In the genomic region with DNA sequence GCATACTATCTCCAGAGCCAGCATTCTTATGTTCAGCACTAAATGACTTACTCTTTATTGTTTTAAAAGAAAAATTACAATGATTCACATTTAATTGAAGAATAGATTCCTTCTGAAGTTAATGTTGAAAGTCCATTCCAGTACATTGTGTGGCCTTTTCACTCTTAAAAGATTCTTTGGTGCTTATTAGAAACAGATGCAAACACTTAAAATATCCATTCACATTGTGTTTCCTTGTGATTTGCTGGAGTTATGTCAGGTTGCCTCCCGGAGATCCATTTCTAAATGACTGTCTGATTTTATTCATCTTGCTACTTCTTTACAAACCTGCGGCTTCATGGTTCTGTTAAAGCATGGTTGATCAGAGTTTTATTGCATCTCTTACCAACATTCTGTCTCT, we compare ENCODE assay signal across 2 cellular contexts.
TF ChIP-seq lines count a peak whose summit lies in the region.

No MANE protein-coding gene starts in this region.

TF ChIP-seq in GM23338, 12 proteins besides CTCF, POLR2A, EP300 and RAD21 (continues in another document):
- TF ChIP-seq STAT1 (IDR thresholded peaks at IDR 0.05; ENCODE audit: unreplicated experiment) = no peak
- TF ChIP-seq, protein P1, sequence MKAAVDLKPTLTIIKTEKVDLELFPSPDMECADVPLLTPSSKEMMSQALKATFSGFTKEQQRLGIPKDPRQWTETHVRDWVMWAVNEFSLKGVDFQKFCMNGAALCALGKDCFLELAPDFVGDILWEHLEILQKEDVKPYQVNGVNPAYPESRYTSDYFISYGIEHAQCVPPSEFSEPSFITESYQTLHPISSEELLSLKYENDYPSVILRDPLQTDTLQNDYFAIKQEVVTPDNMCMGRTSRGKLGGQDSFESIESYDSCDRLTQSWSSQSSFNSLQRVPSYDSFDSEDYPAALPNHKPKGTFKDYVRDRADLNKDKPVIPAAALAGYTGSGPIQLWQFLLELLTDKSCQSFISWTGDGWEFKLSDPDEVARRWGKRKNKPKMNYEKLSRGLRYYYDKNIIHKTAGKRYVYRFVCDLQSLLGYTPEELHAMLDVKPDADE (IDR thresholded peaks at IDR 0.05) = no peak
- no peak for TF ChIP-seq ZNF331 (CRISPR knock-in tag; IDR thresholded peaks at IDR 0.05; ENCODE audit: low read depth)
- TF ChIP-seq JUNB (IDR thresholded peaks at IDR 0.05; ENCODE audit: unreplicated experiment) = no peak
- TF ChIP-seq EZH2 (IDR thresholded peaks at IDR 0.05; ENCODE audit: low read depth, unreplicated experiment) = no peak
- no peak for TF ChIP-seq EZH2phosphoT487 (IDR thresholded peaks at IDR 0.05; ENCODE audit: unreplicated experiment)
- no peak for TF ChIP-seq NANOG (IDR thresholded peaks at IDR 0.05; ENCODE audit: borderline replicate concordance)
- TF ChIP-seq CREB1 (CRISPR knock-in tag; IDR thresholded peaks at IDR 0.05; ENCODE audit: low read depth) = no peak
- no peak for TF ChIP-seq POLR2AphosphoS5 (IDR thresholded peaks at IDR 0.05; ENCODE audit: low read depth)
- TF ChIP-seq, protein P2, sequence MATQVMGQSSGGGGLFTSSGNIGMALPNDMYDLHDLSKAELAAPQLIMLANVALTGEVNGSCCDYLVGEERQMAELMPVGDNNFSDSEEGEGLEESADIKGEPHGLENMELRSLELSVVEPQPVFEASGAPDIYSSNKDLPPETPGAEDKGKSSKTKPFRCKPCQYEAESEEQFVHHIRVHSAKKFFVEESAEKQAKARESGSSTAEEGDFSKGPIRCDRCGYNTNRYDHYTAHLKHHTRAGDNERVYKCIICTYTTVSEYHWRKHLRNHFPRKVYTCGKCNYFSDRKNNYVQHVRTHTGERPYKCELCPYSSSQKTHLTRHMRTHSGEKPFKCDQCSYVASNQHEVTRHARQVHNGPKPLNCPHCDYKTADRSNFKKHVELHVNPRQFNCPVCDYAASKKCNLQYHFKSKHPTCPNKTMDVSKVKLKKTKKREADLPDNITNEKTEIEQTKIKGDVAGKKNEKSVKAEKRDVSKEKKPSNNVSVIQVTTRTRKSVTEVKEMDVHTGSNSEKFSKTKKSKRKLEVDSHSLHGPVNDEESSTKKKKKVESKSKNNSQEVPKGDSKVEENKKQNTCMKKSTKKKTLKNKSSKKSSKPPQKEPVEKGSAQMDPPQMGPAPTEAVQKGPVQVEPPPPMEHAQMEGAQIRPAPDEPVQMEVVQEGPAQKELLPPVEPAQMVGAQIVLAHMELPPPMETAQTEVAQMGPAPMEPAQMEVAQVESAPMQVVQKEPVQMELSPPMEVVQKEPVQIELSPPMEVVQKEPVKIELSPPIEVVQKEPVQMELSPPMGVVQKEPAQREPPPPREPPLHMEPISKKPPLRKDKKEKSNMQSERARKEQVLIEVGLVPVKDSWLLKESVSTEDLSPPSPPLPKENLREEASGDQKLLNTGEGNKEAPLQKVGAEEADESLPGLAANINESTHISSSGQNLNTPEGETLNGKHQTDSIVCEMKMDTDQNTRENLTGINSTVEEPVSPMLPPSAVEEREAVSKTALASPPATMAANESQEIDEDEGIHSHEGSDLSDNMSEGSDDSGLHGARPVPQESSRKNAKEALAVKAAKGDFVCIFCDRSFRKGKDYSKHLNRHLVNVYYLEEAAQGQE (IDR thresholded peaks at IDR 0.05; ENCODE audit: unreplicated experiment) = no peak

TF ChIP-seq in H1, 55 proteins besides CTCF, POLR2A, EP300 and RAD21:
- TF ChIP-seq SIRT6 (IDR thresholded peaks at IDR 0.05; ENCODE audit: low read length) = no peak
- TF ChIP-seq YY1 (IDR thresholded peaks at IDR 0.05; ENCODE audit: low read depth, low read length) = no peak
- no peak for TF ChIP-seq EGR1 (IDR thresholded peaks at IDR 0.05; ENCODE audit: borderline replicate concordance, low read depth, low read length)
- TF ChIP-seq FOSL1 (IDR thresholded peaks at IDR 0.05; ENCODE audit: insufficient read depth, low read depth, low read length) = no peak
- no peak for TF ChIP-seq CREB1 (IDR thresholded peaks at IDR 0.05)
- no peak for TF ChIP-seq RXRA (IDR thresholded peaks at IDR 0.05; ENCODE audit: insufficient read depth, low read depth, low read length)
- no peak for TF ChIP-seq HDAC6 (IDR thresholded peaks at IDR 0.05; ENCODE audit: low read depth, low read length)
- TF ChIP-seq ASH2L (IDR thresholded peaks at IDR 0.05; ENCODE audit: low read length) = no peak
- TF ChIP-seq, protein P3, sequence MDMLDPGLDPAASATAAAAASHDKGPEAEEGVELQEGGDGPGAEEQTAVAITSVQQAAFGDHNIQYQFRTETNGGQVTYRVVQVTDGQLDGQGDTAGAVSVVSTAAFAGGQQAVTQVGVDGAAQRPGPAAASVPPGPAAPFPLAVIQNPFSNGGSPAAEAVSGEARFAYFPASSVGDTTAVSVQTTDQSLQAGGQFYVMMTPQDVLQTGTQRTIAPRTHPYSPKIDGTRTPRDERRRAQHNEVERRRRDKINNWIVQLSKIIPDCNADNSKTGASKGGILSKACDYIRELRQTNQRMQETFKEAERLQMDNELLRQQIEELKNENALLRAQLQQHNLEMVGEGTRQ (IDR thresholded peaks at IDR 0.05; ENCODE audit: low read length) = no peak
- no peak for TF ChIP-seq POLR2AphosphoS5 (IDR thresholded peaks at IDR 0.05; ENCODE audit: low read depth, low read length)
- no peak for TF ChIP-seq ZNF274 (IDR thresholded peaks at IDR 0.05; ENCODE audit: borderline replicate concordance, extremely low read depth, low read length)
- TF ChIP-seq TBP (IDR thresholded peaks at IDR 0.05; ENCODE audit: low read depth, low read length) = no peak
- TF ChIP-seq SRF (IDR thresholded peaks at IDR 0.05; ENCODE audit: low read depth, low read length) = no peak
- no peak for TF ChIP-seq RBBP5 (IDR thresholded peaks at IDR 0.05; ENCODE audit: borderline replicate concordance, low read depth, low read length)
- TF ChIP-seq, protein P4, sequence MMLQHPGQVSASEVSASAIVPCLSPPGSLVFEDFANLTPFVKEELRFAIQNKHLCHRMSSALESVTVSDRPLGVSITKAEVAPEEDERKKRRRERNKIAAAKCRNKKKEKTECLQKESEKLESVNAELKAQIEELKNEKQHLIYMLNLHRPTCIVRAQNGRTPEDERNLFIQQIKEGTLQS (IDR thresholded peaks at IDR 0.05; ENCODE audit: insufficient read depth, low read depth, low read length) = no peak
- no peak for TF ChIP-seq TCF12 (IDR thresholded peaks at IDR 0.05; ENCODE audit: low read depth, low read length)
- TF ChIP-seq CHD2 (IDR thresholded peaks at IDR 0.05; ENCODE audit: low read length) = no peak
- TF ChIP-seq CTBP2 (IDR thresholded peaks at IDR 0.05; ENCODE audit: borderline replicate concordance, insufficient read depth, insufficient read length, low read length) = no peak
- no peak for TF ChIP-seq NRF1 (IDR thresholded peaks at IDR 0.05; ENCODE audit: low read depth, low read length)
